13 cellular contexts compared by ENCODE assay signal in the genomic region with DNA sequence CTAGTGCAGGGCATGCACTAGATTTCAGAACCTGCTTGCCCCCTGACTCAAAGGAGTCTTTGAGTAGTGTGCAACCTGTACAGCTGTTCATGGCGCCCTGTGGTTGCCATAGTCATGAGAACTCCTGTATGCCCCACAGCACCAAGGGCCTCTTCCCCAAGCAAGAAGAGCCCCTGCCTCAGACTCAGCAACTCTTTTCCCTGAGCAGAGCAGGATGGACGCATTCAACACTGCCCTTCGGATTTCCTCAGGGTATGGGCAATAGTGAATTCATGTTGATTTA.
DNase-seq lines count a peak whose midpoint lies in the region; TF ChIP-seq lines count a peak whose summit lies in the region.
"Had no signal": no experiment of that assay in that cellular context is flagged by ENCODE, and none has a peak within 500 bp of the region (broad histone marks: within the 10 kb centered on the region; RNA-seq: fewer than 3 reads in every experiment).

No MANE protein-coding gene starts in this region.

- no peaks in the 10 kb centered on the region for H3K36me3 ChIP-seq in GM23248 (ENCODE audit: low read depth)
- no peaks in the 10 kb centered on the region for H3K36me3 ChIP-seq in OCI-LY7 (ENCODE audit: insufficient read depth, low read length)
- H3K36me3 ChIP-seq in hepatocyte (replicated peaks; ENCODE audit: insufficient read depth, low read depth), result no peaks in the 10 kb centered on the region
- H3K36me3 ChIP-seq in stomach smooth muscle (ENCODE audit: control insufficient read depth in 2 of 2, insufficient read depth in 2 of 2, low read length in 2 of 2), result no peaks in the 10 kb centered on the region
- H3K36me3 ChIP-seq: ovary, Peyer's patch had no signal

- no peaks in the 10 kb centered on the region for H3F3A ChIP-seq in GM23248 (ENCODE audit: insufficient read depth)

- H3K4me1 ChIP-seq in GM23248 (ENCODE audit: insufficient read depth) (peaks cover 18% of the 10 kb centered on the region), OCI-LY7 (ENCODE audit: insufficient read depth, low read length, poor library complexity, severe bottlenecking) (peaks cover 78% of the 10 kb centered on the region), hepatocyte (ENCODE audit: insufficient read depth) (peaks cover 6% of the 10 kb centered on the region), stomach smooth muscle (ENCODE audit: control insufficient read depth, insufficient read depth, low read length) (peaks cover 19% of the 10 kb centered on the region)
- H3K4me1 ChIP-seq: Caco-2 had no signal

- DNase-seq in GM23248 (no peak), OCI-LY7 (ENCODE audit: low spot score) (peak; percentile 51), hepatocyte (ENCODE audit: low spot score) (no peak), DMS153 (lab: John Stamatoyannopoulos, UW) (no peak), RKO (ENCODE audit: low spot score) (no peak), NCI-H2107 treated with DMSO at 0.1 percent for 48 hours (lab: John Stamatoyannopoulos, UW; ENCODE audit: unreplicated experiment) (no peak)
- DNase-seq: activated CD4-positive, alpha-beta T cell treated with anti-CD3 and anti-CD28 coated beads, Interleukin-2, amount 10 ng/mL, durations not matched to agents 7 days and 5 days; activated T-cell treated with anti-CD3 and anti-CD28 coated beads, Interleukin-2, amount 50 U/mL, for 72 hours; stimulated activated CD4-positive, alpha-beta T cell treated with anti-CD3 and anti-CD28 coated beads, Interleukin-2, amount 100 ng/mL, for 24 hours had no signal

- H3K9me2 ChIP-seq in GM23248 (ENCODE audit: insufficient read depth) (no peaks in the 10 kb centered on the region), OCI-LY7 (ENCODE audit: insufficient read depth, low read length) (no peaks in the 10 kb centered on the region), hepatocyte (replicated peaks; ENCODE audit: insufficient read depth) (no peaks in the 10 kb centered on the region)

- intact Hi-C loops in OCI-LY7 (cut with micrococcal nuclease; ENCODE audit: unreplicated experiment), result no loop called here

- H3K9ac ChIP-seq in GM23248 (no peak overlapping the region), stomach smooth muscle (ENCODE audit: low read length in 2 of 2) (peak overlapping the region in 1 of 2 donors; percentile 25)

- WGBS in GM23248 (ENCODE audit: low coverage in 1 of 2, low lambda C conversion rate in 2 of 2, missing lambda C conversion rate in 2 of 2), 2 experiments, result 97% methylated on average over 3 of the region's 3 CpGs
- WGBS in hepatocyte (ENCODE audit: low lambda C conversion rate, missing lambda C conversion rate), result 93% methylated on average over 3 of the region's 3 CpGs

- TF ChIP-seq CTCF in OCI-LY7 (conservative IDR thresholded peaks at IDR 0.05; ENCODE audit: low read length) (no peak), hepatocyte (IDR thresholded peaks at IDR 0.05; ENCODE audit: poor library complexity) (no peak)

- in situ Hi-C loops in GM23248 (cut with MboI), result no loop called here

- POLR2A ChIA-PET in OCI-LY7 (lab: Charles Lee), result interaction anchor here (1.1 to 5.5 kb wide), 5 partner anchors 9 to 110 kb away, joined by 4 to 59 read pairs (median 5); no protein-coding TSS in a partner anchor

- H3K4me3 ChIP-seq in GM23248, result no peak overlapping the region
- peak overlapping the region; percentile 23 for H3K4me3 ChIP-seq in OCI-LY7 (ENCODE audit: low read depth, low read length, poor library complexity, severe bottlenecking)
- no peak overlapping the region for H3K4me3 ChIP-seq in hepatocyte
- H3K4me3 ChIP-seq in stomach smooth muscle (ENCODE audit: low read length in 2 of 2), result peak overlapping the region in 1 of 2 donors; percentile 14
- H3K4me3 ChIP-seq: Peyer's patch had no signal

- H4K20me1 ChIP-seq in GM23248 (ENCODE audit: insufficient read depth) (no peaks in the 10 kb centered on the region), OCI-LY7 (ENCODE audit: insufficient read depth, low read length) (no peaks in the 10 kb centered on the region), hepatocyte (ENCODE audit: insufficient read depth, poor library complexity, severe bottlenecking) (no peaks in the 10 kb centered on the region)

- no peaks in the 10 kb centered on the region for H3K79me2 ChIP-seq in GM23248 (ENCODE audit: insufficient read depth)
- no peaks in the 10 kb centered on the region for H3K79me2 ChIP-seq in OCI-LY7 (ENCODE audit: insufficient read depth, low read depth, low read length)
- H3K79me2 ChIP-seq in hepatocyte, result no peaks in the 10 kb centered on the region

- H3K4me2 ChIP-seq in GM23248 (ENCODE audit: unreplicated experiment) (peak overlapping the region; percentile 85), OCI-LY7 (ENCODE audit: low read length) (peak overlapping the region; percentile 63), hepatocyte (no peak overlapping the region)

- H3K27ac ChIP-seq in GM23248 (0 out of 2 replicates have a peak overlapping the region, but pooled peaks have one; percentile 73), OCI-LY7 (ENCODE audit: low read depth, low read length, poor library complexity, severe bottlenecking) (peak overlapping the region; percentile 89), hepatocyte (peak overlapping the region; percentile 36), stomach smooth muscle (ENCODE audit: low read length) (peak overlapping the region; percentile 86)

- H3K27me3 ChIP-seq in GM23248 (replicated peaks; ENCODE audit: insufficient read depth) (no peaks in the 10 kb centered on the region), hepatocyte (no peaks in the 10 kb centered on the region), stomach smooth muscle (ENCODE audit: control insufficient read depth in 1 of 2, insufficient read depth in 2 of 2, low read length in 2 of 2) (no peaks in the 10 kb centered on the region)
- H3K27me3 ChIP-seq: ovary, Peyer's patch had no signal

- CTCF ChIA-PET in OCI-LY7 (lab: Charles Lee; ENCODE audit: unreplicated experiment), result interaction anchor here (0.7 to 1.0 kb wide), 3 partner anchors 25 to 28 kb away, joined by 3 read pairs; no protein-coding TSS in a partner anchor

- no TSS peak for BruUV-seq in OCI-LY7 (replicated peaks; lab: Mats Ljungman, UMichigan)

- H3K9me3 ChIP-seq in GM23248 (ENCODE audit: low read depth) (no peaks in the 10 kb centered on the region), OCI-LY7 (ENCODE audit: low read length) (no peaks in the 10 kb centered on the region), hepatocyte (ENCODE audit: low read depth) (no peaks in the 10 kb centered on the region), stomach smooth muscle (ENCODE audit: control insufficient read depth in 2 of 2, low read length in 2 of 2) (no peaks in the 10 kb centered on the region)
- H3K9me3 ChIP-seq: Caco-2, ovary, Peyer's patch had no signal

- H2AFZ ChIP-seq in GM23248 (no peak overlapping the region; the same call in 1 of the 2 replicates), OCI-LY7 (ENCODE audit: low read length) (peak overlapping the region; percentile 49; the same call in 1 of the 2 replicates), hepatocyte (no peak overlapping the region)

Comparison
In these comparisons a context has a peak if more than half of its experiments do, and no peak if none do; other contexts are left out.
1. H3K27ac ChIP-seq: peak in every context shown above with its lines; median percentile 89 in OCI-LY7; 86 in stomach smooth muscle; 73 in GM23248; 36 in hepatocyte.